In the genomic region with DNA sequence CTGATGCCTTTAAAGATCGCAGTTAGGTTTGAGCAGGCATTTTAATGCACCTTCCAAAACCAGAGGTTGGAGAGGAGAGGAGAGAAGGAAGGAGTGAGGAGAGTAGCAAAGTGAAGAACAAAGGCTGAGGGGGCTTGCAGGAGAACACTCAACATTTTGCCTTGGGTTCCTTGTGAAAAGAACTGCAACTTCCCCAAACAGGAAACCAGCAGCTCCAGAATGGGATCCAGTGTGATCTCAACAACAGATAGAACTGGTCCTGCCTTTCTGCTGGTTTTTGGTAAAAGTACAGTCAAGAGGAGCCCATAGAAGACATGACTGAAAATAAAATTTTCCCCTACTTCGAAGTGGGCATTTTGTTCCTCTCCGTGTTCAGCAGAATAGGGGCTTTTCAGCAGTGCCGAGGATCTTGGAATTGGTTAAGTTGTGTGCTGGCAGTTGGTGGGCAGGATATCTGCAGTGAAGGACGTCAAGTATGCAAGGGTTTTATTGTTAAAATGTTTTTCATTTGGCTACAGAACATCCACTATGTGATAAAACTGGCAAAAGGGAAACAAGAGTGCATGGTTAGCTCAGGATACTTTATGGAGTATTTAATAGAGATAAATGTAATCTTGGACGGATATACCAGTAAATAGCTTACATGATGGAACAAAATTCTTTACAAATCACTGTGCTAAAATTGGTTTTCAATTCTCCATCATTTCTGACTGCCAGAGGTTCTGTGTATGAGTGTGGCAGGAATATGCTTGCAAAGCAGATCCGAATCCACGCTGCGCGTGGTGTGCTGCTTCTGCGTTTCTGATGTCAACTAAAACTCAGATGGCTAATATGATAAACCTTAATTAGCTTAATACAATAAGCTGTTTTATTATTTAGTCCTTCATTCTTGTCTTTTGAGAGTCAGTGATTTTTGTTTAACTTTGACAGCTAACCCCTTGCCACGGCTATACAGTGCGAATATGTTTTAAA, we compare ENCODE assay signal across 12 cellular contexts. TPM values are rescaled to one million over a fixed set of nuclear protein-coding genes. Genes with fewer than 3 reads are reported as not detected.
DNase-seq lines count a peak whose midpoint lies in the region; TF ChIP-seq lines count a peak whose summit lies in the region.
"Had no signal": no experiment of that assay in that cellular context is flagged by ENCODE, and none has a peak within 500 bp of the region (broad histone marks: within the 10 kb centered on the region; RNA-seq: fewer than 3 reads in every experiment).

No MANE protein-coding gene starts in this region.

- peak overlapping the region; percentile 76 for H3K4me3 Mint-ChIP-seq in osteocyte (ENCODE audit: unreplicated experiment)
- H3K4me3 Mint-ChIP-seq in activated naive CD8-positive, alpha-beta T cell treated with anti-CD3 and anti-CD28 coated beads for 36 hours, result no peak overlapping the region
- H3K4me3 Mint-ChIP-seq: naive thymus-derived CD8-positive, alpha-beta T cell; T-helper 1 cell treated with Interleukin-12 subunit alpha and Interleukin-12 subunit beta and Interleukin-4 antibody, amounts not matched to agents 30 μg/mL and 1 μg/mL, for 36 hours had no signal

- H3K27me3 ChIP-seq in ACC112 (ENCODE audit: insufficient read depth, low read length), result no peaks in the 10 kb centered on the region
- H3K27me3 ChIP-seq in Peyer's patch, result no peaks in the 10 kb centered on the region
- no peaks in the 10 kb centered on the region for H3K27me3 ChIP-seq in SJCRH30

- peak overlapping the region; percentile 97 for H3K27ac Mint-ChIP-seq in osteocyte (ENCODE audit: unreplicated experiment)
- no peak overlapping the region for H3K27ac Mint-ChIP-seq in activated naive CD8-positive, alpha-beta T cell treated with anti-CD3 and anti-CD28 coated beads for 36 hours
- H3K27ac Mint-ChIP-seq: naive thymus-derived CD8-positive, alpha-beta T cell; T-helper 1 cell treated with Interleukin-12 subunit alpha and Interleukin-12 subunit beta and Interleukin-4 antibody, amounts not matched to agents 30 μg/mL and 1 μg/mL, for 36 hours had no signal

- no peak for DNase-seq in Peyer's patch
- peak; percentile 38 for DNase-seq in fibroblast of peridontal ligament (ENCODE audit: extremely low read depth)
- DNase-seq in osteocyte (ENCODE audit: extremely low spot score, unreplicated experiment), result no peak
- no peak for DNase-seq in activated naive CD8-positive, alpha-beta T cell treated with anti-CD3 and anti-CD28 coated beads for 36 hours
- no peak for DNase-seq in activated CD4-positive, alpha-beta T cell treated with anti-CD3 and anti-CD28 coated beads, Interleukin-2, amount 50 U/mL, for 4 hours
- DNase-seq in RPMI8226, result no peak
- no peak for DNase-seq in SJCRH30
- DNase-seq: naive thymus-derived CD8-positive, alpha-beta T cell; NCI-H2081 had no signal

- H3K4me3 ChIP-seq in ACC112 (ENCODE audit: low read depth, low read length), result peak overlapping the region; percentile 76
- no peak overlapping the region for H3K4me3 ChIP-seq in Peyer's patch
- H3K4me3 ChIP-seq in SJCRH30, result no peak overlapping the region

- H2AFZ ChIP-seq in ACC112 (ENCODE audit: low read length, unreplicated experiment), result no peak overlapping the region

- no peaks in the 10 kb centered on the region for H3K27me3 Mint-ChIP-seq in osteocyte (ENCODE audit: unreplicated experiment)
- H3K27me3 Mint-ChIP-seq in activated naive CD8-positive, alpha-beta T cell treated with anti-CD3 and anti-CD28 coated beads for 36 hours, result peaks cover 78% of the 10 kb centered on the region

- TF ChIP-seq CTCF in Peyer's patch (IDR thresholded peaks at IDR 0.05) (no peak), osteocyte (IDR thresholded peaks at IDR 0.05) (no peak)

- H3K4me1 Mint-ChIP-seq in osteocyte (ENCODE audit: unreplicated experiment), result peaks cover 78% of the 10 kb centered on the region
- peaks cover 4% of the 10 kb centered on the region for H3K4me1 Mint-ChIP-seq in activated naive CD8-positive, alpha-beta T cell treated with anti-CD3 and anti-CD28 coated beads for 36 hours

- H3K4me1 ChIP-seq in ACC112 (ENCODE audit: control insufficient read depth, insufficient read depth, low read length, unreplicated experiment) (peaks cover 42% of the 10 kb centered on the region), Peyer's patch (peaks cover 0 to 31% (median 2%) of the 10 kb centered on the region in 4 donors), SJCRH30 (peaks cover 13% of the 10 kb centered on the region)

- H3K9me3 ChIP-seq in Peyer's patch (no peaks in the 10 kb centered on the region), SJCRH30 (replicated peaks) (no peaks in the 10 kb centered on the region)

- no peak for TF ChIP-seq POLR2A in Peyer's patch (IDR thresholded peaks at IDR 0.05)

- H3K27ac ChIP-seq in ACC112 (ENCODE audit: low read depth, low read length), result no peak overlapping the region
- H3K27ac ChIP-seq in Peyer's patch, result peak overlapping the region in 3 of 4 donors; percentile 3 to 89 (median 22)
- no peak overlapping the region for H3K27ac ChIP-seq in SJCRH30
- H3K27ac ChIP-seq: HL-60 had no signal

- H3K79me2 ChIP-seq in ACC112 (ENCODE audit: control insufficient read depth, insufficient read depth, low read length, unreplicated experiment), result peaks cover 79% of the 10 kb centered on the region

- peaks cover 33% of the 10 kb centered on the region for H3K36me3 Mint-ChIP-seq in osteocyte (ENCODE audit: unreplicated experiment)
- H3K36me3 Mint-ChIP-seq in activated naive CD8-positive, alpha-beta T cell treated with anti-CD3 and anti-CD28 coated beads for 36 hours, result peaks cover 4% of the 10 kb centered on the region

- H3K36me3 ChIP-seq in ACC112 (ENCODE audit: insufficient read depth, low read length) (peaks cover 30% of the 10 kb centered on the region), Peyer's patch (no peaks in the 10 kb centered on the region), SJCRH30 (peaks cover 13% of the 10 kb centered on the region)

- no peaks in the 10 kb centered on the region for H3K9me3 Mint-ChIP-seq in osteocyte (ENCODE audit: unreplicated experiment)
- H3K9me3 Mint-ChIP-seq in activated naive CD8-positive, alpha-beta T cell treated with anti-CD3 and anti-CD28 coated beads for 36 hours, result no peaks in the 10 kb centered on the region
- H3K9me3 Mint-ChIP-seq: T-helper 1 cell treated with Interleukin-12 subunit alpha and Interleukin-12 subunit beta and Interleukin-4 antibody, amounts not matched to agents 30 μg/mL and 1 μg/mL, for 36 hours had no signal

RNA-seq across cellular contexts. Expression of a gene that starts 1.9 kb away (rescaled TPM):
- total RNA-seq in Peyer's patch (100 to 1,000 TPM in 1 of 4 donors, 10 to 100 TPM in 2, 1 to 10 TPM in 1; 3.9 to 188 (median 12.7) TPM), osteocyte (92.7 and 97.8 TPM in 2 replicates)
- total RNA-seq in activated naive CD8-positive, alpha-beta T cell treated with anti-CD3 and anti-CD28 coated beads for 36 hours, result 1 to 10 TPM; 1.2 to 1.5 TPM
- 26.2 and 27.7 TPM in 2 replicates for total RNA-seq in SJCRH30 (2014; rRNA removed; shearing (Covaris generic))

Comparison
In these comparisons a context has a peak if more than half of its experiments do, and no peak if none do; other contexts are left out.
1. H3K27ac ChIP-seq: peak in Peyer's patch (3 of 4); none in ACC112 (single experiment) and SJCRH30 (single experiment).